Comparison of ENCODE assay signal across 16 cellular contexts in the genomic region with DNA sequence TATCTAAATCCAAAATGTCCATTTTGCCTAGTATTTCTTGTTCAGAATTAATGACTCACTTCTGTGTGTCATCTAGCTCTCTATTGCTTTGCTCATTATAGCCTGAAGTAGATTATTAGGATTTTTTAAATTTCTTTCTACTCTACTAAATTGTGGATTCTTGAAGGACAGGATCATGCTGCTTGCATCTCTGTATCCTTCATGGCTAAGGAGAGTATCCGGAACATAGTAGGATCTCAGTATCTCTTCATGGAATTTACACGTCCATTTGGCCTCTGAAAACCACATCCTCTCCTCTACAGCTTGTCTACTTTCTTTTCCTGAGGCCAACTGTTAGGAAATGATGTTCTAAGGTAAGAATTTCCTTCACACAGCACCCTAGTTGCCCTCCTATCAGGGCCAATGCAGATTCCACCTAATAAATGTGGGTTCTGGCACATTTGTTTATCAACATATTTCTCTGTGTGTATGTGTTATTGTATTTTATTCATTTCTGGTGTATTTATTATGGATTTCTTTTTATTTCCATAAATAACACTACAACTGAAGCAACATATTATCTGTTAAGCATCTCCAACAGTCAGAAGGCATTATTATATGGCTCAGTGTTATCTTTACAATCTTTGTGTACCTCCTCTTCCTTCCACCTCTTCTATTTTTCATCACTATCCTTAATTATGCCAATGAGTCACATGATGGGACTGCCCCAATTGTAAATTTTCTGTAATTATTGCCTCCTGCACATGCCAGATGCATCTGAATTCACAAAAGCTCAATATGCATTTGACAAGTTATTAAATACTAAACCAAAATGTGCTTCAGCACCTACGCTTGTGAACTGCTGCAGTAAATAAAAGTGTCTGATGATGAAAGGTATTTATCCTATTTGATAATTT.
A peak's percentile ranks its signal among the peaks of the same experiment; 100 is the strongest.
DNase-seq lines count a peak whose midpoint lies in the region; ATAC-seq and TF ChIP-seq lines count a peak whose summit lies in the region.
"Had no signal": no experiment of that assay in that cellular context is flagged by ENCODE, and none has a peak within 500 bp of the region (broad histone marks: within the 10 kb centered on the region; RNA-seq: fewer than 3 reads in every experiment).

No MANE protein-coding gene starts in this region.

- no peak for TF ChIP-seq CTCF in HFF-Myc (IDR thresholded peaks at IDR 0.05; ENCODE audit: low read depth, low read length, missing control alignments)
- TF ChIP-seq CTCF in fibroblast of pulmonary artery (IDR thresholded peaks at IDR 0.05; ENCODE audit: low read length, missing control alignments) = no peak
- TF ChIP-seq CTCF in OCI-LY7 (conservative IDR thresholded peaks at IDR 0.05; ENCODE audit: low read length) = no peak

- CTCF ChIA-PET in OCI-LY7 (lab: Charles Lee; ENCODE audit: unreplicated experiment) = no interaction called here

- intact Hi-C loops in OCI-LY7 (cut with micrococcal nuclease; ENCODE audit: unreplicated experiment) = no loop called here

- BruUV-seq in OCI-LY7 (replicated peaks; lab: Mats Ljungman, UMichigan) = no TSS peak

- H3K27ac ChIP-seq in ACC112 (ENCODE audit: low read depth, low read length) (peak overlapping the region; percentile 17), SJSA1 (0 out of 2 replicates have a peak overlapping the region, but pooled peaks have one; percentile 7), OCI-LY7 (ENCODE audit: low read depth, low read length, poor library complexity, severe bottlenecking) (no peak overlapping the region)
- H3K27ac ChIP-seq: parathyroid adenoma, spleen had no signal

- H3K4me1 ChIP-seq in ACC112 (ENCODE audit: control insufficient read depth, insufficient read depth, low read length, unreplicated experiment) = peaks cover 34% of the 10 kb centered on the region
- peaks cover 17% of the 10 kb centered on the region for H3K4me1 ChIP-seq in SJSA1 (replicated peaks)
- H3K4me1 ChIP-seq in OCI-LY7 (ENCODE audit: insufficient read depth, low read length, poor library complexity, severe bottlenecking) = no peaks in the 10 kb centered on the region
- H3K4me1 ChIP-seq: parathyroid adenoma, spleen had no signal

- ATAC-seq in HG03442 (IDR thresholded peaks at IDR 0.05; ENCODE audit: unreplicated experiment) = no peak
- ATAC-seq: left ventricle myocardium superior; stimulated activated naive CD8-positive, alpha-beta T cell treated with anti-CD3 and anti-CD28 coated beads, Interleukin-15, Interleukin-2, amounts not matched to agents 100 U/mL and 50 U/mL, for 24 hours had no signal

- no peaks in the 10 kb centered on the region for H3K79me2 ChIP-seq in ACC112 (ENCODE audit: control insufficient read depth, insufficient read depth, low read length, unreplicated experiment)
- H3K79me2 ChIP-seq in OCI-LY7 (ENCODE audit: insufficient read depth, low read depth, low read length) = no peaks in the 10 kb centered on the region
- H3K79me2 ChIP-seq: parathyroid adenoma had no signal

- H3K27me3 ChIP-seq in ACC112 (ENCODE audit: insufficient read depth, low read length) (no peaks in the 10 kb centered on the region), SJSA1 (replicated peaks) (no peaks in the 10 kb centered on the region)
- H3K27me3 ChIP-seq: spleen had no signal

- H2AFZ ChIP-seq in ACC112 (ENCODE audit: low read length, unreplicated experiment) (no peak overlapping the region), OCI-LY7 (ENCODE audit: low read length) (no peak overlapping the region)
- H2AFZ ChIP-seq: parathyroid adenoma had no signal

- no peaks in the 10 kb centered on the region for H4K20me1 ChIP-seq in OCI-LY7 (ENCODE audit: insufficient read depth, low read length)

- no peak overlapping the region for H3K4me2 ChIP-seq in OCI-LY7 (ENCODE audit: low read length)

- H3K36me3 ChIP-seq in ACC112 (ENCODE audit: insufficient read depth, low read length) (no peaks in the 10 kb centered on the region), SJSA1 (no peaks in the 10 kb centered on the region), OCI-LY7 (ENCODE audit: insufficient read depth, low read length) (no peaks in the 10 kb centered on the region)
- H3K36me3 ChIP-seq: spleen had no signal

- no peaks in the 10 kb centered on the region for H3K9me2 ChIP-seq in OCI-LY7 (ENCODE audit: insufficient read depth, low read length)

- DNase-seq in HFF-Myc (ENCODE audit: extremely low read depth, low read depth) = peak; percentile 27
- no peak for DNase-seq in SJSA1 (ENCODE audit: low read depth in 1 of 2, low spot score in 2 of 2)
- DNase-seq in fibroblast of pulmonary artery (ENCODE audit: low read depth) = peak; percentile 24
- no peak for DNase-seq in HPDE6-E6E7 (ENCODE audit: extremely low spot score)
- DNase-seq in OCI-LY7 (ENCODE audit: low spot score) = no peak
- DNase-seq in stimulated activated naive CD4-positive, alpha-beta T cell treated with Interleukin-2 at 50 U/mL for 16 hours (lab: John Stamatoyannopoulos, UW) = no peak
- DNase-seq: activated CD4-positive, CD25-positive, alpha-beta regulatory T cell; anterior cingulate cortex; cortex of kidney; left ventricle myocardium superior; NCI-H187; spleen; stimulated activated naive CD8-positive, alpha-beta T cell treated with anti-CD3 and anti-CD28 coated beads, Interleukin-15, Interleukin-2, amounts not matched to agents 100 U/mL and 50 U/mL, for 24 hours had no signal

- POLR2A ChIA-PET in OCI-LY7 (lab: Charles Lee) = no interaction called here

- H3K4me3 ChIP-seq in ACC112 (ENCODE audit: low read depth, low read length) (no peak overlapping the region), HFF-Myc (replicated peaks; ENCODE audit: low read depth, low read length) (no peak overlapping the region), SJSA1 (no peak overlapping the region), fibroblast of pulmonary artery (replicated peaks; ENCODE audit: low read depth, low read length) (no peak overlapping the region), OCI-LY7 (ENCODE audit: low read depth, low read length, poor library complexity, severe bottlenecking) (no peak overlapping the region)
- H3K4me3 ChIP-seq: spleen had no signal

- H3K9me3 ChIP-seq in SJSA1 (replicated peaks) (no peaks in the 10 kb centered on the region), OCI-LY7 (ENCODE audit: low read length) (no peaks in the 10 kb centered on the region)
- H3K9me3 ChIP-seq: spleen had no signal

Comparison
In these comparisons a context has a peak if more than half of its experiments do, and no peak if none do; other contexts are left out.
1. DNase-seq: peak in HFF-Myc (single experiment) and fibroblast of pulmonary artery (single experiment); none in SJSA1 (0 of 2), HPDE6-E6E7 (single experiment), OCI-LY7 (single experiment) and stimulated activated naive CD4-positive, alpha-beta T cell treated with Interleukin-2 at 50 U/mL for 16 hours (single experiment).